In the genomic region with DNA sequence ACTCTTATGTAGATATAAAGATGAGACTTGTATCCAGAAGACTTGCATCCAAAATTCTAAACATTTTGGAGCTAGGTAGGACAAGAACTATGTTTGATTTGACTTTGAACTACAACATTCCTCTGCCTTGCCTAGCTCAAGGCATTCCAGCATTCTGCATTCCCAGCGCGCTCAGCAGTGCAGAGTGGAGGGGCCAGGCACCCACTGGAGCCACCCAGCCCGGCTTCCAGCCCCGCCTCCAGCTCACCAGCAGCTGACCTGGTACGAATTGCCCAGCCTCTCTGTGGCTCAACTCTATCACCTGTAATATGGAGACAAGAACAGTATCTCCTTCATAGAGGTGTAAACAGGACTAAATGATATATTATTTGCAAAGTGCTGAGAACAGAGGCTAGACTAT, we compare ENCODE assay signal across 2 cellular contexts.
TF ChIP-seq lines count a peak whose summit lies in the region.

No MANE protein-coding gene starts in this region.

TF ChIP-seq in Ishikawa, 13 proteins besides CTCF, POLR2A, EP300 and RAD21 (continued from another document):
- TF ChIP-seq ZBTB7A (IDR thresholded peaks at IDR 0.05; ENCODE audit: low read depth) (no peak), YY1 (IDR thresholded peaks at IDR 0.05; ENCODE audit: low read depth) (no peak)
TF ChIP-seq in Ishikawa: peak in this region for 1.

TF ChIP-seq in H1, 55 proteins besides CTCF, POLR2A, EP300 and RAD21 (continued from another document):
- TF ChIP-seq HDAC6 (IDR thresholded peaks at IDR 0.05; ENCODE audit: low read depth, low read length) = no peak
- TF ChIP-seq USF2 (IDR thresholded peaks at IDR 0.05; ENCODE audit: low read length) = no peak
- TF ChIP-seq NANOG (IDR thresholded peaks at IDR 0.05; ENCODE audit: insufficient read depth, low read depth, low read length, poor library complexity, severe bottlenecking) = no peak
- TF ChIP-seq SIN3A (conservative IDR thresholded peaks at IDR 0.05 in 1 of 2, IDR thresholded peaks at IDR 0.05 in 1 of 2; ENCODE audit: low read depth in 1 of 2, low read length in 2 of 2) = 0 out of 4 replicates have a peak, but pooled peaks of 1 of the 2 experiments have one; percentile 22
